Comparison of ENCODE assay signal across 12 cellular contexts in genomic region chr9:136926154-136926704, GRCh38. TPM values are rescaled to one million over a fixed set of nuclear protein-coding genes. Genes with fewer than 3 reads are reported as not detected.
DNase-seq lines count a peak whose midpoint lies in the region; ATAC-seq and TF ChIP-seq lines count a peak whose summit lies in the region.
"Had no signal": no experiment of that assay in that cellular context is flagged by ENCODE, and none has a peak within 500 bp of the region (broad histone marks: within the 10 kb centered on the region; RNA-seq: fewer than 3 reads in every experiment).

No MANE protein-coding gene starts in this region.

- no peaks in the 10 kb centered on the region for H3K4me1 ChIP-seq in IMR-90 (ENCODE audit: control insufficient read depth, insufficient read depth, low read length)
- no peaks in the 10 kb centered on the region for H3K4me1 ChIP-seq in CD8-positive, alpha-beta T cell (ENCODE audit: insufficient read depth, low read length)
- H3K4me1 ChIP-seq: uterus had no signal

- H3K23ac ChIP-seq in IMR-90 (ENCODE audit: low read depth, low read length): no peak overlapping the region

- H2AK9ac ChIP-seq in IMR-90 (replicated peaks; ENCODE audit: low read depth, low read length, poor library complexity): no peak overlapping the region

- H3K27ac Mint-ChIP-seq in CD8-positive, alpha-beta T cell: no peak overlapping the region

- no peak overlapping the region for H2BK120ac ChIP-seq in IMR-90 (ENCODE audit: low read depth, low read length)

- H3K36me3 Mint-ChIP-seq in CD8-positive, alpha-beta T cell: peaks cover 43% of the 10 kb centered on the region

- no peak overlapping the region for H3K4me3 ChIP-seq in AG04449 (ENCODE audit: low read depth, low read length)
- H3K4me3 ChIP-seq in IMR-90 (ENCODE audit: insufficient read depth, low read depth, low read length): no peak overlapping the region
- H3K4me3 ChIP-seq in CD8-positive, alpha-beta T cell (ENCODE audit: low read depth, low read length): no peak overlapping the region
- H3K4me3 ChIP-seq: coronary artery, uterus had no signal

- no peak overlapping the region for H3K9ac ChIP-seq in IMR-90 (ENCODE audit: low read depth, low read length)

- no peak overlapping the region for H3K4me2 ChIP-seq in IMR-90 (ENCODE audit: low read depth, low read length)

- peaks cover 12% of the 10 kb centered on the region for H3K36me3 ChIP-seq in IMR-90 (ENCODE audit: control insufficient read depth, insufficient read depth, low read length)
- H3K36me3 ChIP-seq in CD8-positive, alpha-beta T cell (ENCODE audit: insufficient read depth, low read length): peaks cover 4% of the 10 kb centered on the region
- H3K36me3 ChIP-seq: uterus had no signal

- no peak overlapping the region for H3K18ac ChIP-seq in IMR-90 (ENCODE audit: low read depth, low read length)

- no TSS peak for BruUV-seq in IMR-90 (replicated peaks; lab: Mats Ljungman, UMichigan)

- H3K27me3 Mint-ChIP-seq in CD8-positive, alpha-beta T cell (ENCODE audit: low read depth): no peaks in the 10 kb centered on the region

- H3K56ac ChIP-seq in IMR-90 (ENCODE audit: extremely low read depth, insufficient read depth, low read length): no peak overlapping the region

- DNase-seq in AG04449 (ENCODE audit: low read depth, low spot score) (no peak), IMR-90 (no peak), foreskin melanocyte (peak; percentile 51), NCI-H146 treated with DMSO at 0.1 percent for 48 hours (lab: John Stamatoyannopoulos, UW; ENCODE audit: unreplicated experiment) (no peak), HEK293T (ENCODE audit: extremely low spot score) (no peak)
- no peak for DNase-seq in CD8-positive, alpha-beta T cell
- DNase-seq: activated CD4-positive, CD25-positive, alpha-beta regulatory T cell; midbrain; NCI-H1930; uterus had no signal

- H4K91ac ChIP-seq in IMR-90 (ENCODE audit: insufficient read depth, low read depth, low read length): no peak overlapping the region

- H3K14ac ChIP-seq in IMR-90 (replicated peaks; ENCODE audit: low read depth, low read length): no peak overlapping the region

- H3K4me1 Mint-ChIP-seq in CD8-positive, alpha-beta T cell (ENCODE audit: low read depth): no peaks in the 10 kb centered on the region

- in situ Hi-C loops in IMR-90 (cut with MboI; ENCODE audit: low sequenced_read_pairs): no loop called here

- no peak for TF ChIP-seq RAD21 in IMR-90 (IDR thresholded peaks at IDR 0.05; ENCODE audit: low read length)

- no peaks in the 10 kb centered on the region for H4K20me1 ChIP-seq in IMR-90 (ENCODE audit: insufficient read depth, low read length)

- dilution Hi-C loops in IMR-90 (cut with HindIII; ENCODE audit: low sequenced_read_pairs, unreplicated experiment): no loop called here

- TF ChIP-seq CTCF in AG04449 (IDR thresholded peaks at IDR 0.05; ENCODE audit: insufficient read depth, low read length, missing control alignments): peak; percentile 22
- no peak for TF ChIP-seq CTCF in IMR-90 (conservative IDR thresholded peaks at IDR 0.05; ENCODE audit: low read depth, low read length)
- no peak for TF ChIP-seq CTCF in CD8-positive, alpha-beta T cell (IDR thresholded peaks at IDR 0.05)

- H2AFZ ChIP-seq in IMR-90 (replicated peaks; ENCODE audit: low read length, poor library complexity): no peak overlapping the region

- no peak for TF ChIP-seq POLR2A in IMR-90 (IDR thresholded peaks at IDR 0.05; ENCODE audit: low read depth, low read length)

- H3K9me3 Mint-ChIP-seq in CD8-positive, alpha-beta T cell: no peaks in the 10 kb centered on the region

- no peak overlapping the region for H2AK5ac ChIP-seq in IMR-90 (ENCODE audit: low read depth, low read length)

- H2BK20ac ChIP-seq in IMR-90 (ENCODE audit: low read depth, low read length): no peak overlapping the region

- no peak overlapping the region for H2BK5ac ChIP-seq in IMR-90 (ENCODE audit: low read depth, low read length, poor library complexity, severe bottlenecking)

- H3K27me3 ChIP-seq in IMR-90 (ENCODE audit: control insufficient read depth, insufficient read depth, low read length): no peaks in the 10 kb centered on the region
- no peaks in the 10 kb centered on the region for H3K27me3 ChIP-seq in CD8-positive, alpha-beta T cell (ENCODE audit: insufficient read depth, low read length)
- H3K27me3 ChIP-seq: uterus had no signal

- H3K9me3 ChIP-seq in IMR-90 (ENCODE audit: control insufficient read depth, insufficient read depth, low read length): no peaks in the 10 kb centered on the region
- H3K9me3 ChIP-seq in CD8-positive, alpha-beta T cell (ENCODE audit: low read length): no peaks in the 10 kb centered on the region
- H3K9me3 ChIP-seq: uterus had no signal

- no peak overlapping the region for H3K27ac ChIP-seq in IMR-90 (ENCODE audit: insufficient read depth, low read length)
- H3K27ac ChIP-seq in CD8-positive, alpha-beta T cell (ENCODE audit: low read depth, low read length): no peak overlapping the region
- H3K27ac ChIP-seq: uterus had no signal

- ATAC-seq in IMR-90 (ENCODE audit: low read depth): peak; percentile 42; the same call in 1 of the 2 replicates
- no peak for ATAC-seq in CD8-positive, alpha-beta T cell

- no peak overlapping the region for H3K4me3 Mint-ChIP-seq in CD8-positive, alpha-beta T cell

- CTCF ChIA-PET in AG04449 (lab: Yijun Ruan, JAX) (interaction anchor here (1.6 kb wide), 1 partner anchor 11 kb away, joined by 4 read pairs; no protein-coding TSS in a partner anchor), IMR-90 (lab: Yijun Ruan, JAX) (no interaction called here), HEK293T (lab: Yijun Ruan, JAX) (no interaction called here)
- CTCF ChIA-PET in CD8-positive, alpha-beta T cell (lab: Charles Lee): no interaction called here

- H3K9me1 ChIP-seq in IMR-90 (ENCODE audit: insufficient read depth, low read length): no peaks in the 10 kb centered on the region

- WGBS in IMR-90 (ENCODE audit: extremely low coverage in 2 of 2, insufficient read length in 1 of 2), 2 experiments: 91% methylated on average over 4 of the region's 9 CpGs; no CpG with 5 or more reads in 1 of the 2 experiments

- POLR2A ChIA-PET in AG04449 (lab: Yijun Ruan, JAX): no interaction called here
- POLR2A ChIA-PET in IMR-90 (lab: Charles Lee; ENCODE audit: unreplicated experiment): interaction anchor here (0.7 kb wide), 1 partner anchor 75 kb away, joined by 4 read pairs; no protein-coding TSS in a partner anchor
- POLR2A ChIA-PET in CD8-positive, alpha-beta T cell (lab: Charles Lee): interaction anchor here (0.6 kb wide), 1 partner anchor 54 kb away, joined by 3 read pairs; no protein-coding TSS in a partner anchor
- POLR2A ChIA-PET in HEK293T (lab: Yijun Ruan, JAX): interaction anchor here (1.2 kb wide), 1 partner anchor 160 kb away, joined by 3 read pairs; no protein-coding TSS in a partner anchor

- no peak overlapping the region for H2BK15ac ChIP-seq in IMR-90 (ENCODE audit: low read depth, low read length)

- H3K79me1 ChIP-seq in IMR-90 (ENCODE audit: low read depth in 1 of 2, low read length in 2 of 2): no peaks in the 10 kb centered on the region

- H4K5ac ChIP-seq in IMR-90 (ENCODE audit: low read depth, low read length): no peak overlapping the region

- H4K8ac ChIP-seq in IMR-90 (ENCODE audit: low read depth in 2 of 2, low read length in 2 of 2): no peak overlapping the region

- intact Hi-C loops in IMR-90 (cut with micrococcal nuclease): no loop called here
- intact Hi-C loops in CD8-positive, alpha-beta T cell (cut with DNase I, micrococcal nuclease): loop anchor here in 1 of 2 experiments (5.0 kb wide), 1 partner anchor 139 kb away; no protein-coding TSS in a partner anchor

- H3K4ac ChIP-seq in IMR-90 (ENCODE audit: low read depth, low read length): no peak overlapping the region

TF ChIP-seq in IMR-90, 13 proteins besides CTCF, POLR2A, EP300 and RAD21:
- TF ChIP-seq MXI1 (IDR thresholded peaks at IDR 0.05; ENCODE audit: borderline replicate concordance, low read depth, low read length) (no peak), RFX5 (IDR thresholded peaks at IDR 0.05; ENCODE audit: low read depth, low read length) (no peak), BHLHE40 (IDR thresholded peaks at IDR 0.05; ENCODE audit: low read depth, low read length) (no peak), CEBPB (IDR thresholded peaks at IDR 0.05; ENCODE audit: low read depth, low read length) (no peak)

TF ChIP-seq in HEK293T, 16 proteins besides CTCF, POLR2A, EP300 and RAD21:
- TF ChIP-seq CTBP1 (IDR thresholded peaks at IDR 0.05; ENCODE audit: borderline replicate concordance): no peak
- no peak for TF ChIP-seq SUZ12 (IDR thresholded peaks at IDR 0.05)
- no peak for TF ChIP-seq BHLHE40 (IDR thresholded peaks at IDR 0.05; ENCODE audit: borderline replicate concordance)
- no peak for TF ChIP-seq FOXM1 (IDR thresholded peaks at IDR 0.05; ENCODE audit: borderline replicate concordance)
- no peak for TF ChIP-seq FOXK2 (IDR thresholded peaks at IDR 0.05)
- TF ChIP-seq TARDBP (IDR thresholded peaks at IDR 0.05): no peak
- no peak for TF ChIP-seq ZNF384 (IDR thresholded peaks at IDR 0.05)
- no peak for TF ChIP-seq FOXA1 (IDR thresholded peaks at IDR 0.05)

RNA-seq across cellular contexts. Expression of gene FBXW5, which starts 18.3 kb away (rescaled TPM):
- 65.1 and 72.2 TPM in 2 replicates for total RNA-seq in IMR-90 (2012; rRNA removed)
- 80.2 and 95.4 TPM in 2 replicates for polyA plus RNA-seq in IMR-90 (2012; rRNA removed)
- polyA plus RNA-seq in IMR-90 (2012; cell fraction: cytosol; rRNA removed): 49.2 and 116 TPM in 2 replicates
- polyA plus RNA-seq in IMR-90 (2012; cell fraction: nucleus; rRNA removed; ENCODE audit: low replicate concordance): 316 and 1,080 TPM in 2 replicates
- 10 to 100 TPM; 38.4 to 39.5 TPM for total RNA-seq in CD8-positive, alpha-beta T cell

RNA-seq across cellular contexts. Expression of gene C8G, which starts 18.8 kb away (rescaled TPM):
- not detected in 2 replicates for total RNA-seq in IMR-90 (2012; rRNA removed)
- polyA plus RNA-seq in IMR-90 (2012; rRNA removed): 0.37 and 0.80 TPM in 2 replicates
- polyA plus RNA-seq in IMR-90 (2012; cell fraction: cytosol; rRNA removed): 0.35 TPM in 1 of 2 replicates, not detected in the other
- polyA plus RNA-seq in IMR-90 (2012; cell fraction: nucleus; rRNA removed; ENCODE audit: low replicate concordance): 3.0 and 9.7 TPM in 2 replicates
- total RNA-seq in CD8-positive, alpha-beta T cell: not detected
- total RNA-seq: uterus had no signal

RNA-seq across cellular contexts. Expression of gene LCN12, which starts 25.8 kb away (rescaled TPM):
- not detected in 2 replicates for total RNA-seq in IMR-90 (2012; rRNA removed)
- polyA plus RNA-seq in IMR-90 (2012; rRNA removed): 0.12 TPM in 1 of 2 replicates, not detected in the other
- not detected in 2 replicates for polyA plus RNA-seq in IMR-90 (2012; cell fraction: cytosol; rRNA removed)
- polyA plus RNA-seq in IMR-90 (2012; cell fraction: nucleus; rRNA removed; ENCODE audit: low replicate concordance): 1.7 and 4.3 TPM in 2 replicates
- total RNA-seq in CD8-positive, alpha-beta T cell: 1 to 10 TPM; 1.0 to 2.4 TPM
- polyA plus RNA-seq: fibroblast of lung had no signal

RNA-seq across cellular contexts. Expression of gene TRAF2, which starts 39.9 kb away (rescaled TPM):
- 5.8 and 6.6 TPM in 2 replicates for total RNA-seq in IMR-90 (2012; rRNA removed)
- 12.0 and 12.9 TPM in 2 replicates for polyA plus RNA-seq in IMR-90 (2012; rRNA removed)
- 11.5 and 13.1 TPM in 2 replicates for polyA plus RNA-seq in IMR-90 (2012; cell fraction: cytosol; rRNA removed)
- 21.4 and 48.2 TPM in 2 replicates for polyA plus RNA-seq in IMR-90 (2012; cell fraction: nucleus; rRNA removed; ENCODE audit: low replicate concordance)
- 10 to 100 TPM in 1 of 2 experiments, 1 to 10 TPM in 1; 7.1 to 11.8 TPM for total RNA-seq in CD8-positive, alpha-beta T cell

RNA-seq across cellular contexts. Expression of gene PTGDS, which starts 51.1 kb away (rescaled TPM):
- total RNA-seq in IMR-90 (2012; rRNA removed): not detected in 2 replicates
- 0.87 and 1.2 TPM in 2 replicates for polyA plus RNA-seq in IMR-90 (2012; rRNA removed)
- polyA plus RNA-seq in IMR-90 (2012; cell fraction: cytosol; rRNA removed): 3.1 and 4.8 TPM in 2 replicates
- polyA plus RNA-seq in IMR-90 (2012; cell fraction: nucleus; rRNA removed; ENCODE audit: low replicate concordance): 6.0 and 7.3 TPM in 2 replicates
- 1 to 10 TPM; 7.5 to 7.8 TPM for total RNA-seq in CD8-positive, alpha-beta T cell
